7 cellular contexts compared by ENCODE assay signal in genomic region chr7:136086712-136087111, GRCh38.
DNase-seq lines count a peak whose midpoint lies in the region; ATAC-seq and TF ChIP-seq lines count a peak whose summit lies in the region.

No MANE protein-coding gene starts in this region.

- H3K27me3 ChIP-seq in GM06990 (replicated peaks; ENCODE audit: control insufficient read depth, insufficient read depth, low read length) (no peaks in the 10 kb centered on the region), MG63 (no peaks in the 10 kb centered on the region)

- peak; percentile 77 for ATAC-seq in GM21825 (IDR thresholded peaks at IDR 0.05; ENCODE audit: unreplicated experiment)

- no peak for TF ChIP-seq CTCF in GM06990 (IDR thresholded peaks at IDR 0.05; ENCODE audit: insufficient read depth, low read length, poor library complexity, severe bottlenecking)

- no peaks in the 10 kb centered on the region for H3K9me3 ChIP-seq in MG63

- DNase-seq in GM06990 (ENCODE audit: extremely low read depth, insufficient read length) (peak; percentile 3), MG63 (peak; percentile 65), amniotic stem cell (lab: John Stamatoyannopoulos, UW) (peak; percentile 15), hepatic stellate cell (ENCODE audit: low spot score) (peak; percentile 88), pulmonary artery endothelial cell (ENCODE audit: low read depth, low spot score) (peak; percentile 40)
- no peak for DNase-seq in stimulated activated naive CD4-positive, alpha-beta T cell treated with Interleukin-2 at 50 U/mL for 16 hours (lab: John Stamatoyannopoulos, UW)

- H3K4me3 ChIP-seq in GM06990 (replicated peaks; ENCODE audit: low read depth, low read length) (no peak overlapping the region), MG63 (peak overlapping the region; percentile 41)

- H3K36me3 ChIP-seq in GM06990 (ENCODE audit: control insufficient read depth, insufficient read depth, low read length) (no peaks in the 10 kb centered on the region), MG63 (no peaks in the 10 kb centered on the region)
